In genomic region chr1:70220517-70221240, GRCh38 we compare ENCODE assay signal across 8 cellular contexts. TPM values are rescaled to one million over a fixed set of nuclear protein-coding genes. Genes with fewer than 3 reads are reported as not detected.
A peak's percentile ranks its signal among the peaks of the same experiment; 100 is the strongest.
DNase-seq lines count a peak whose midpoint lies in the region; ATAC-seq and TF ChIP-seq lines count a peak whose summit lies in the region.

No MANE protein-coding gene starts in this region.

- no peaks in the 10 kb centered on the region for H3K9me3 ChIP-seq in uterus

- intact Hi-C loops in lower leg skin (cut with DNase I; ENCODE audit: low total_unique reads) (no loop called here), uterus (cut with DNase I; ENCODE audit: low total_unique reads) (no loop called here)

- WGBS in lower leg skin, 2 donors: 49 to 52% methylated on average over 17 of the region's 17 CpGs

- peaks cover 33% of the 10 kb centered on the region for H3K36me3 Mint-ChIP-seq in activated naive CD4-positive, alpha-beta T cell treated with anti-CD3 and anti-CD28 coated beads, Interleukin-2, amount 10 ng/mL, durations not matched to agents 7 days and 5 days
- H3K36me3 Mint-ChIP-seq in activated naive CD8-positive, alpha-beta T cell treated with anti-CD3 and anti-CD28 coated beads, Interleukin-2, amount 50 U/mL, for 24 hours (ENCODE audit: low read depth): peaks cover 41% of the 10 kb centered on the region

- peak overlapping the region; percentile 96 to 97 for H3K27ac ChIP-seq in uterus

- peak; percentile 13 for ATAC-seq in HG03175 (IDR thresholded peaks at IDR 0.05; ENCODE audit: unreplicated experiment)
- ATAC-seq in activated naive CD8-positive, alpha-beta T cell treated with anti-CD3 and anti-CD28 coated beads, Interleukin-2, amount 50 U/mL, for 24 hours: no peak
- ATAC-seq in HG02973 (IDR thresholded peaks at IDR 0.05; ENCODE audit: unreplicated experiment): no peak

- no peaks in the 10 kb centered on the region for H3K27me3 ChIP-seq in uterus

- peaks cover 41% of the 10 kb centered on the region for H3K4me1 Mint-ChIP-seq in activated naive CD4-positive, alpha-beta T cell treated with anti-CD3 and anti-CD28 coated beads, Interleukin-2, amount 10 ng/mL, durations not matched to agents 7 days and 5 days
- peaks cover 38% of the 10 kb centered on the region for H3K4me1 Mint-ChIP-seq in activated naive CD8-positive, alpha-beta T cell treated with anti-CD3 and anti-CD28 coated beads, Interleukin-2, amount 50 U/mL, for 24 hours

- TF ChIP-seq POLR2A in lower leg skin (IDR thresholded peaks at IDR 0.05) (no peak), uterus (IDR thresholded peaks at IDR 0.05) (no peak)

- peak overlapping the region; percentile 64 for H3K4me3 ChIP-seq in lower leg skin (ENCODE audit: low read depth, poor library complexity, severe bottlenecking)
- H3K4me3 ChIP-seq in uterus: peak overlapping the region; percentile 67 to 83

- peak overlapping the region; percentile 91 for H3K4me3 Mint-ChIP-seq in activated naive CD4-positive, alpha-beta T cell treated with anti-CD3 and anti-CD28 coated beads, Interleukin-2, amount 10 ng/mL, durations not matched to agents 7 days and 5 days
- peak overlapping the region; percentile 90 for H3K4me3 Mint-ChIP-seq in activated naive CD8-positive, alpha-beta T cell treated with anti-CD3 and anti-CD28 coated beads, Interleukin-2, amount 50 U/mL, for 24 hours

- no peak for TF ChIP-seq CTCF in lower leg skin (IDR thresholded peaks at IDR 0.05)
- TF ChIP-seq CTCF in uterus (IDR thresholded peaks at IDR 0.05): no peak

- H3K36me3 ChIP-seq in uterus: no peaks in the 10 kb centered on the region

- H3K27ac Mint-ChIP-seq in activated naive CD4-positive, alpha-beta T cell treated with anti-CD3 and anti-CD28 coated beads, Interleukin-2, amount 10 ng/mL, durations not matched to agents 7 days and 5 days: peak overlapping the region; percentile 98
- H3K27ac Mint-ChIP-seq in activated naive CD8-positive, alpha-beta T cell treated with anti-CD3 and anti-CD28 coated beads, Interleukin-2, amount 50 U/mL, for 24 hours: peak overlapping the region; percentile 97

- no peaks in the 10 kb centered on the region for H3K9me3 Mint-ChIP-seq in activated naive CD4-positive, alpha-beta T cell treated with anti-CD3 and anti-CD28 coated beads, Interleukin-2, amount 10 ng/mL, durations not matched to agents 7 days and 5 days
- H3K9me3 Mint-ChIP-seq in activated naive CD8-positive, alpha-beta T cell treated with anti-CD3 and anti-CD28 coated beads, Interleukin-2, amount 50 U/mL, for 24 hours: no peaks in the 10 kb centered on the region

- no peaks in the 10 kb centered on the region for H3K27me3 Mint-ChIP-seq in activated naive CD4-positive, alpha-beta T cell treated with anti-CD3 and anti-CD28 coated beads, Interleukin-2, amount 10 ng/mL, durations not matched to agents 7 days and 5 days
- no peaks in the 10 kb centered on the region for H3K27me3 Mint-ChIP-seq in activated naive CD8-positive, alpha-beta T cell treated with anti-CD3 and anti-CD28 coated beads, Interleukin-2, amount 50 U/mL, for 24 hours

- CTCF ChIA-PET in activated naive CD4-positive, alpha-beta T cell treated with anti-CD3 and anti-CD28 coated beads, Interleukin-2, amount 10 ng/mL, durations not matched to agents 7 days and 5 days (lab: Charles Lee): interaction anchor here (0.6 kb wide), 1 partner anchor 28 kb away, joined by 3 read pairs; no protein-coding TSS in a partner anchor

- DNase-seq in activated naive CD4-positive, alpha-beta T cell treated with anti-CD3 and anti-CD28 coated beads, Interleukin-2, amount 10 ng/mL, durations not matched to agents 7 days and 5 days: no peak
- DNase-seq in activated naive CD4-positive, alpha-beta T cell treated with Interleukin-2 at 50 U/mL for 16 hours: no peak
- no peak for DNase-seq in activated naive CD8-positive, alpha-beta T cell treated with anti-CD3 and anti-CD28 coated beads, Interleukin-2, amount 50 U/mL, for 24 hours
- no peak for DNase-seq in lower leg skin (ENCODE audit: low spot score in 2 of 2)
- no peak for DNase-seq in uterus
- DNase-seq in NK-92 treated with Interleukin-12 subunit alpha and Interleukin-12 subunit beta, amount 100 ng/mL, for 24 hours (lab: John Stamatoyannopoulos, UW): no peak

- H3K4me1 ChIP-seq in uterus: peaks cover 4 to 22% of the 10 kb centered on the region in 2 donors

RNA-seq across cellular contexts. Expression of gene SRSF11, which starts 0.5 kb away (rescaled TPM):
- 100 to 1,000 TPM in 2 of 4 donors, 10 to 100 TPM in 2; 59.2 to 153 (median 98.7) TPM for total RNA-seq in lower leg skin
- total RNA-seq in uterus: 100 to 1,000 TPM; 172 to 316 (median 237) TPM

RNA-seq across cellular contexts. Expression of gene LRRC40, which starts 15.3 kb away (rescaled TPM):
- total RNA-seq in lower leg skin: 10 to 100 TPM in 1 of 4 donors, 1 to 10 TPM in 3; 6.4 to 12.0 (median 9.5) TPM
- total RNA-seq in uterus: 10 to 100 TPM in 3 of 4 donors, 1 to 10 TPM in 1; 6.1 to 37.3 (median 18.1) TPM
